Comparison of ENCODE assay signal across 18 cellular contexts in the genomic region with DNA sequence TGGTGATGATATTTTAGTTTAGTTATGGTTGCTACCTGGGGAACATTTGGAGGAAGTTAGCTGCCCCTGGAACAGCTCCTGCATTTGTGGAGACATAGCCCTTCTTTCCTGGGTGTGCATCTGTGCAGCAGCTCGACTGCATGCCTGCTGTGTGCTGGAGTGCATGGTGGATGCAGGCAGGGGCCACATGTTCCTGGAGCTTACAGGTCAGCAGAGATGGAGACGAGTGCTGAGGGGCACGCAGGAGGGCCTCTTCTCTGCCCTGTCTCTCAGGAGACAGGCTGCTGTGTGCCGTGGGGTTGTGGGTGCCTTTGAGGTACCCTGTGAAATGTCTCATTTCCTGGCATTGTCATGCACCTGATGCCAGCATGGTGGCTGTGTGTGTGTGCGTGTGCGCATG.
DNase-seq lines count a peak whose midpoint lies in the region; ATAC-seq and TF ChIP-seq lines count a peak whose summit lies in the region.
"Had no signal": no experiment of that assay in that cellular context is flagged by ENCODE, and none has a peak within 500 bp of the region (broad histone marks: within the 10 kb centered on the region; RNA-seq: fewer than 3 reads in every experiment).

No MANE protein-coding gene starts in this region.

- H3F3A ChIP-seq in GM23338 (replicated peaks; ENCODE audit: low read depth), result no peaks in the 10 kb centered on the region

- H3K4me1 Mint-ChIP-seq in GM23338, result peaks cover 30% of the 10 kb centered on the region
- peaks cover 28% of the 10 kb centered on the region for H3K4me1 Mint-ChIP-seq in WTC11

- H3K4me1 ChIP-seq in GM23338 (ENCODE audit: insufficient read depth), result no peaks in the 10 kb centered on the region
- H3K4me1 ChIP-seq in right cardiac atrium (ENCODE audit: control insufficient read depth, insufficient read depth, low read length), result peaks cover under 1% of the 10 kb centered on the region
- H3K4me1 ChIP-seq: Caco-2, HAP-1 had no signal

- H3K27ac Mint-ChIP-seq in GM23338 (peak overlapping the region; percentile 17), WTC11 (peak overlapping the region; percentile 21; the same call in 1 of the 2 replicates)
- H3K27ac Mint-ChIP-seq: CD4-positive, alpha-beta T cell had no signal

- TF ChIP-seq CTCF in GM23338 (conservative IDR thresholded peaks at IDR 0.05; ENCODE audit: low read depth in 2 of 2) (no peak), WTC11 (IDR thresholded peaks at IDR 0.05) (no peak)

- no peak overlapping the region for H3K4me3 Mint-ChIP-seq in GM23338
- no peak overlapping the region for H3K4me3 Mint-ChIP-seq in WTC11
- H3K4me3 Mint-ChIP-seq: CD4-positive, alpha-beta T cell had no signal

- H3K4me3 ChIP-seq in GM23338, result no peak overlapping the region
- H3K4me3 ChIP-seq in right cardiac atrium (ENCODE audit: low read length), result no peak overlapping the region
- H3K4me3 ChIP-seq: A549, HAP-1 had no signal

- H3K27me3 ChIP-seq in GM23338 (ENCODE audit: insufficient read depth) (no peaks in the 10 kb centered on the region), right cardiac atrium (ENCODE audit: control insufficient read depth, insufficient read depth) (no peaks in the 10 kb centered on the region)

- H3K9me3 Mint-ChIP-seq in GM23338 (no peaks in the 10 kb centered on the region; the same call in 2 of the 3 replicates), WTC11 (no peaks in the 10 kb centered on the region)
- H3K9me3 Mint-ChIP-seq: CD4-positive, alpha-beta T cell had no signal

- H3K27me3 Mint-ChIP-seq in GM23338 (ENCODE audit: insufficient read depth, low read depth, poor library complexity), result peaks cover 8% of the 10 kb centered on the region
- H3K27me3 Mint-ChIP-seq in WTC11 (ENCODE audit: low read depth), result no peaks in the 10 kb centered on the region; the same call in 1 of the 2 replicates
- H3K27me3 Mint-ChIP-seq: CD4-positive, alpha-beta T cell had no signal

- H2AFZ ChIP-seq in GM23338, result no peak overlapping the region

- no peaks in the 10 kb centered on the region; the same call in 1 of the 2 replicates for H4K20me1 ChIP-seq in GM23338 (replicated peaks; ENCODE audit: insufficient read depth)

- H3K4me2 ChIP-seq in GM23338, result no peak overlapping the region
- H3K4me2 ChIP-seq: A549 had no signal

- 94% methylated on average over 6 of the region's 6 CpGs for WGBS in right cardiac atrium

- POLR2A ChIA-PET in WTC11 (lab: Charles Lee), result no interaction called here

- DNase-seq in activated CD8-positive, alpha-beta memory T cell treated with anti-CD3 and anti-CD28 coated beads for 24 hours, result peak; percentile 21
- DNase-seq in activated CD8-positive, alpha-beta memory T cell treated with anti-CD3 and anti-CD28 coated beads, Interleukin-2, amount 50 U/mL, for 4 hours, result no peak
- no peak for DNase-seq in GM23338 (ENCODE audit: low spot score)
- DNase-seq in WTC11 (ENCODE audit: low spot score), result no peak
- peak; percentile 23 for DNase-seq in islet precursor cell
- DNase-seq in activated CD4-positive, alpha-beta T cell treated with anti-CD3 and anti-CD28 coated beads, Interleukin-2, amount 50 U/mL, for 4 hours, result no peak
- DNase-seq in right cardiac atrium, result no peak
- DNase-seq in activated effector memory CD4-positive, alpha-beta T cell treated with Interleukin-2 at 50 U/mL for 16 hours, result no peak
- DNase-seq: AML-193; Caco-2; CD4-positive, alpha-beta T cell; DMS153; DMS79; GDM1 had no signal

- H3K27ac ChIP-seq in GM23338 (ENCODE audit: low read depth), result no peak overlapping the region
- H3K27ac ChIP-seq in right cardiac atrium (ENCODE audit: low read length), result no peak overlapping the region
- H3K27ac ChIP-seq: 22Rv1, A549, C4-2B had no signal

- intact Hi-C loops in right cardiac atrium (cut with DNase I), result loop anchor here in 1 of 4 donors (10.0 kb wide), 1 partner anchor 1645 kb away; no protein-coding TSS in a partner anchor

- H3K79me2 ChIP-seq in GM23338 (replicated peaks; ENCODE audit: insufficient read depth), result peaks cover 14% of the 10 kb centered on the region

- no peaks in the 10 kb centered on the region for H3K9me2 ChIP-seq in GM23338 (ENCODE audit: insufficient read depth)

- H3K36me3 Mint-ChIP-seq in GM23338 (ENCODE audit: low read depth), result peaks cover 11% of the 10 kb centered on the region
- peaks cover 16% of the 10 kb centered on the region for H3K36me3 Mint-ChIP-seq in WTC11

- ATAC-seq in GM23338 (no peak), WTC11 (no peak), right cardiac atrium (no peak)
- ATAC-seq: A549 had no signal

- peaks cover 3% of the 10 kb centered on the region; the same call in 1 of the 2 replicates for H3K36me3 ChIP-seq in GM23338 (ENCODE audit: insufficient read depth)
- H3K36me3 ChIP-seq: HAP-1 had no signal

- CTCF ChIA-PET in WTC11 (lab: Charles Lee), result no interaction called here

- H3K9me3 ChIP-seq in right cardiac atrium (ENCODE audit: control insufficient read depth, low read length), result no peaks in the 10 kb centered on the region
- H3K9me3 ChIP-seq: A549, Caco-2, HAP-1 had no signal

TF ChIP-seq in GM23338, 12 proteins besides CTCF, POLR2A, EP300 and RAD21 (continues in another document):
- TF ChIP-seq, protein P1, sequence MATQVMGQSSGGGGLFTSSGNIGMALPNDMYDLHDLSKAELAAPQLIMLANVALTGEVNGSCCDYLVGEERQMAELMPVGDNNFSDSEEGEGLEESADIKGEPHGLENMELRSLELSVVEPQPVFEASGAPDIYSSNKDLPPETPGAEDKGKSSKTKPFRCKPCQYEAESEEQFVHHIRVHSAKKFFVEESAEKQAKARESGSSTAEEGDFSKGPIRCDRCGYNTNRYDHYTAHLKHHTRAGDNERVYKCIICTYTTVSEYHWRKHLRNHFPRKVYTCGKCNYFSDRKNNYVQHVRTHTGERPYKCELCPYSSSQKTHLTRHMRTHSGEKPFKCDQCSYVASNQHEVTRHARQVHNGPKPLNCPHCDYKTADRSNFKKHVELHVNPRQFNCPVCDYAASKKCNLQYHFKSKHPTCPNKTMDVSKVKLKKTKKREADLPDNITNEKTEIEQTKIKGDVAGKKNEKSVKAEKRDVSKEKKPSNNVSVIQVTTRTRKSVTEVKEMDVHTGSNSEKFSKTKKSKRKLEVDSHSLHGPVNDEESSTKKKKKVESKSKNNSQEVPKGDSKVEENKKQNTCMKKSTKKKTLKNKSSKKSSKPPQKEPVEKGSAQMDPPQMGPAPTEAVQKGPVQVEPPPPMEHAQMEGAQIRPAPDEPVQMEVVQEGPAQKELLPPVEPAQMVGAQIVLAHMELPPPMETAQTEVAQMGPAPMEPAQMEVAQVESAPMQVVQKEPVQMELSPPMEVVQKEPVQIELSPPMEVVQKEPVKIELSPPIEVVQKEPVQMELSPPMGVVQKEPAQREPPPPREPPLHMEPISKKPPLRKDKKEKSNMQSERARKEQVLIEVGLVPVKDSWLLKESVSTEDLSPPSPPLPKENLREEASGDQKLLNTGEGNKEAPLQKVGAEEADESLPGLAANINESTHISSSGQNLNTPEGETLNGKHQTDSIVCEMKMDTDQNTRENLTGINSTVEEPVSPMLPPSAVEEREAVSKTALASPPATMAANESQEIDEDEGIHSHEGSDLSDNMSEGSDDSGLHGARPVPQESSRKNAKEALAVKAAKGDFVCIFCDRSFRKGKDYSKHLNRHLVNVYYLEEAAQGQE (IDR thresholded peaks at IDR 0.05; ENCODE audit: unreplicated experiment), result no peak
- TF ChIP-seq EZH2phosphoT487 (IDR thresholded peaks at IDR 0.05; ENCODE audit: unreplicated experiment), result no peak

TF ChIP-seq in WTC11, 78 proteins besides CTCF, POLR2A, EP300 and RAD21:
- no peak for TF ChIP-seq ELF4 (CRISPR knock-in tag; IDR thresholded peaks at IDR 0.05; ENCODE audit: low read depth)
- no peak for TF ChIP-seq SMAD3 (CRISPR knock-in tag; IDR thresholded peaks at IDR 0.05; ENCODE audit: borderline replicate concordance)
- TF ChIP-seq, protein P2, sequence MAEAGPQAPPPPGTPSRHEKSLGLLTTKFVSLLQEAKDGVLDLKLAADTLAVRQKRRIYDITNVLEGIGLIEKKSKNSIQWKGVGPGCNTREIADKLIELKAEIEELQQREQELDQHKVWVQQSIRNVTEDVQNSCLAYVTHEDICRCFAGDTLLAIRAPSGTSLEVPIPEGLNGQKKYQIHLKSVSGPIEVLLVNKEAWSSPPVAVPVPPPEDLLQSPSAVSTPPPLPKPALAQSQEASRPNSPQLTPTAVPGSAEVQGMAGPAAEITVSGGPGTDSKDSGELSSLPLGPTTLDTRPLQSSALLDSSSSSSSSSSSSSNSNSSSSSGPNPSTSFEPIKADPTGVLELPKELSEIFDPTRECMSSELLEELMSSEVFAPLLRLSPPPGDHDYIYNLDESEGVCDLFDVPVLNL (CRISPR knock-in tag; IDR thresholded peaks at IDR 0.05; ENCODE audit: borderline replicate concordance, low read depth), result no peak
- TF ChIP-seq ZNF671 (CRISPR knock-in tag; IDR thresholded peaks at IDR 0.05), result no peak

Comparison
In these comparisons a context has a peak if more than half of its experiments do, and no peak if none do; other contexts are left out.
1. DNase-seq: peak in activated CD8-positive, alpha-beta memory T cell treated with anti-CD3 and anti-CD28 coated beads for 24 hours (single experiment) and islet precursor cell (single experiment); none in activated CD8-positive, alpha-beta memory T cell treated with anti-CD3 and anti-CD28 coated beads, Interleukin-2, amount 50 U/mL, for 4 hours (single experiment), GM23338 (single experiment), WTC11 (single experiment), activated CD4-positive, alpha-beta T cell treated with anti-CD3 and anti-CD28 coated beads, Interleukin-2, amount 50 U/mL, for 4 hours (0 of 2), right cardiac atrium (0 of 3) and activated effector memory CD4-positive, alpha-beta T cell treated with Interleukin-2 at 50 U/mL for 16 hours (single experiment).